In the genomic region with DNA sequence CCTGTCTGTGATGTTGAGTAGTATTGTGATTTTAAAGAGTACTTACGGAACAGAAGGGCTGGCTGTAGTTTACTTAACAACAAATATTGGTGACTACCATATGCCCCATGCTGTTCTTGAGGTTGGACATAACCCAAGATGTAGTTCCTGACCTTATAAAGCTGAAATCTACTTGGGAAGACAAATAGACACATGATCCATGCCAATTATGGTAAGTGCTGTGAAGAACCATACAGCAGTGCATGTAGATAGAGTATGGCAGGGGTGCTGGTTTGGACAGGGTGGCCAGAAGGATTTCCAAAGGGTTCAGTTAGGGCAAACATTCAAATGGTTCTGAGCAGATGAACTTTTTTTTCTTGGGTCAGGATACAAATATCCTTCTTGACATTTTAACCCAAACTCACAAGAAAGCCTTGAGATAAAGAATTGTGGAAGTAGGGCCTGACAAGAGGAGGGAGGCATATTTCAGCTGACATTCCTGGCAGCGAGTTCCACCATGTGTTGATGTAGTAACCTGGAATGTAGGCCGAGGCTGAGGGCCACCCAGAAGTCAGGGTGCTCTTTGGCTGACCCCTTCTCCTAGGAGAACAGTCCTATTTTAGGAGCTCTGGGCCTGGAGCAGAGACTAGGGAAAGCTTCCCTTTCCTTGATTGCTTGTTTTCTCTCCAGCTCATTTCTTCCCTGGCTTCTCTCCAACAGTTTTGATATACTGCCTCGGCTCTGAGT, we compare ENCODE assay signal across 15 cellular contexts.
DNase-seq lines count a peak whose midpoint lies in the region; ATAC-seq and TF ChIP-seq lines count a peak whose summit lies in the region.
"Had no signal": no experiment of that assay in that cellular context is flagged by ENCODE, and none has a peak within 500 bp of the region (broad histone marks: within the 10 kb centered on the region; RNA-seq: fewer than 3 reads in every experiment).

No MANE protein-coding gene starts in this region.

- peak; percentile 19 for DNase-seq in DMS79 treated with DMSO at 0.1 percent for 48 hours (lab: John Stamatoyannopoulos, UW)
- DNase-seq in DMS79 (lab: John Stamatoyannopoulos, UW): no peak
- peak; percentile 73 for DNase-seq in choroid plexus epithelial cell (ENCODE audit: low read depth)
- DNase-seq in left kidney (ENCODE audit: low read depth, low spot score): peak; percentile 82
- peak; percentile 13 to 17 for DNase-seq in thyroid gland
- DNase-seq in CD8-positive, alpha-beta memory T cell: no peak
- DNase-seq: EL, NCI-H82, T-cell had no signal

- POLR2A ChIA-PET in CD8-positive, alpha-beta memory T cell (lab: Charles Lee): no interaction called here

- H3K27ac ChIP-seq in thyroid gland: no peak overlapping the region
- H3K27ac ChIP-seq in CD8-positive, alpha-beta memory T cell (ENCODE audit: low read depth, low read length): no peak overlapping the region

- H3K36me3 ChIP-seq in thyroid gland: no peaks in the 10 kb centered on the region
- H3K36me3 ChIP-seq in CD8-positive, alpha-beta memory T cell (ENCODE audit: insufficient read depth, low read length): no peaks in the 10 kb centered on the region

- TF ChIP-seq POLR2A in thyroid gland (IDR thresholded peaks at IDR 0.05): no peak

- no peak overlapping the region for H3K4me3 ChIP-seq in choroid plexus epithelial cell (ENCODE audit: low read depth, low read length)
- H3K4me3 ChIP-seq in thyroid gland (replicated peaks in 1 of 3): no peak overlapping the region
- no peak overlapping the region for H3K4me3 ChIP-seq in CD8-positive, alpha-beta memory T cell (ENCODE audit: low read length)
- H3K4me3 ChIP-seq: GM23338, K562 had no signal

- H3K4me3 Mint-ChIP-seq in CD8-positive, alpha-beta memory T cell: no peak overlapping the region
- H3K4me3 Mint-ChIP-seq: brain; GM23338; stimulated activated naive CD8-positive, alpha-beta T cell treated with anti-CD3 and anti-CD28 coated beads, Interleukin-15, Interleukin-2, amounts not matched to agents 100 ng/mL and 50 ng/mL, for 24 hours; T-cell had no signal

- no peak for TF ChIP-seq CTCF in choroid plexus epithelial cell (conservative IDR thresholded peaks at IDR 0.05; ENCODE audit: low read depth, low read length)
- TF ChIP-seq CTCF in thyroid gland (IDR thresholded peaks at IDR 0.05): no peak

- H3K27me3 ChIP-seq in thyroid gland: no peaks in the 10 kb centered on the region
- H3K27me3 ChIP-seq in CD8-positive, alpha-beta memory T cell (ENCODE audit: insufficient read depth, low read length, poor library complexity, severe bottlenecking): no peaks in the 10 kb centered on the region

- ATAC-seq in HG02610 (IDR thresholded peaks at IDR 0.05; ENCODE audit: unreplicated experiment): no peak
- ATAC-seq in HG03342 (IDR thresholded peaks at IDR 0.05; ENCODE audit: unreplicated experiment): no peak
- ATAC-seq: GM23338, K562, T-cell had no signal

- peaks cover 0 to 6% (median 0%) of the 10 kb centered on the region in 5 donors for H3K9me3 Mint-ChIP-seq in CD8-positive, alpha-beta memory T cell
- H3K9me3 Mint-ChIP-seq: brain; GM23338; stimulated activated naive CD8-positive, alpha-beta T cell treated with anti-CD3 and anti-CD28 coated beads, Interleukin-15, Interleukin-2, amounts not matched to agents 100 ng/mL and 50 ng/mL, for 24 hours; T-cell had no signal

- CTCF ChIA-PET in CD8-positive, alpha-beta memory T cell (lab: Charles Lee): interaction anchor here (0.6 kb wide), 1 partner anchor 20 kb away, joined by 3 read pairs; no protein-coding TSS in a partner anchor

- intact Hi-C loops in thyroid gland (cut with DNase I): no loop called here

- peaks cover 0 to 6% (median 2%) of the 10 kb centered on the region in 3 donors for H3K36me3 Mint-ChIP-seq in CD8-positive, alpha-beta memory T cell
- H3K36me3 Mint-ChIP-seq: brain, T-cell had no signal

- H3K27me3 Mint-ChIP-seq in CD8-positive, alpha-beta memory T cell: no peaks in the 10 kb centered on the region
- H3K27me3 Mint-ChIP-seq: stimulated activated naive CD8-positive, alpha-beta T cell treated with anti-CD3 and anti-CD28 coated beads, Interleukin-15, Interleukin-2, amounts not matched to agents 100 ng/mL and 50 ng/mL, for 24 hours; T-cell had no signal

- no peaks in the 10 kb centered on the region for H3K9me3 ChIP-seq in thyroid gland
- no peaks in the 10 kb centered on the region for H3K9me3 ChIP-seq in CD8-positive, alpha-beta memory T cell (ENCODE audit: low read length)

- no peak overlapping the region for H3K27ac Mint-ChIP-seq in CD8-positive, alpha-beta memory T cell
- H3K27ac Mint-ChIP-seq: GM23338; stimulated activated naive CD8-positive, alpha-beta T cell treated with anti-CD3 and anti-CD28 coated beads, Interleukin-15, Interleukin-2, amounts not matched to agents 100 ng/mL and 50 ng/mL, for 24 hours; T-cell had no signal

- H3K4me1 Mint-ChIP-seq in CD8-positive, alpha-beta memory T cell: no peaks in the 10 kb centered on the region
- H3K4me1 Mint-ChIP-seq: GM23338, T-cell had no signal

- WGBS in thyroid gland, 2 donors: 48 to 50% methylated on average over 4 of the region's 4 CpGs

- H3K4me1 ChIP-seq in thyroid gland: no peaks in the 10 kb centered on the region
- H3K4me1 ChIP-seq in CD8-positive, alpha-beta memory T cell (ENCODE audit: insufficient read depth, low read length): no peaks in the 10 kb centered on the region

Comparison
In these comparisons a context has a peak if more than half of its experiments do, and no peak if none do; other contexts are left out.
1. DNase-seq: peak in DMS79 treated with DMSO at 0.1 percent for 48 hours (single experiment), choroid plexus epithelial cell (single experiment), left kidney (single experiment) and thyroid gland (2 of 2); none in DMS79 (single experiment) and CD8-positive, alpha-beta memory T cell (0 of 5).